In the genomic region with DNA sequence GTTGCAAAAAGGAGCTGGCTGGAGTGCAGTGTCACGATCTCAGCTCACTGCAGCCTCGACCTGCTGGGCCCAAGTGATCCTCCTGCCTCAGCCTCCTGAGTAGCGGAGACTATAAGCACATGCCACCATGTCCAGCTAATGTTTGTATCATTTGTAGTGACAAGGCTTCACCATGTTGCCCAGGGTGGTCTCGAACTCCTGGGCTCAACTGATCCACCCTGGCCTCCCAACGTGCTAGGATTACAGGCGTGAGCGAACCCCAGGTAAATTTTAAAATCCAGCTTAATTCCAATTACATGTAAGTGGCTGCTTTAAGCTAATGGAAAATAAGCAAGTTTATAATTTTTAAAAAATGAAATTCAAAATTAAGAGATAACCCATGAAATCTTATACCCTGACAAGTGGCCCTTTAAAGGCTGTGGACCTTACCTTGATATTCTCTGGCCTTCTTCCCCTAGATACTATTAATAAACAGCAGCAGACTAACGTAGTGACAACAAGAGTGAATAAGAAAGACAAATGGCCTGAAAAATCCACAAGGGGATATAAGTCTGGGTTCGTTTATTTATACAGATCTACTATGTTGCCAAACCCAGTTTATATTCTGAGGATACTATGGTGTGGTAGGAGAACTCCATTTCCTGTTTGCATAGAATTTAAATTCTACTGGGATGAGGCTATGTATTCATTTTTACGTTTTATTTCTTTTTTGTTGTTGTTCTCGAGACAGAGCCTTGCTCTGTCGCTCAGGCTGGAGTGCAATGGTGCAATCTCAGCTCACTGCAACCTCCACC, we compare ENCODE assay signal across 1 cellular context.
TF ChIP-seq lines count a peak whose summit lies in the region.

No MANE protein-coding gene starts in this region.

TF ChIP-seq in K562, 482 proteins besides CTCF, POLR2A, EP300 and RAD21 (continued from another document):
- no peak for TF ChIP-seq BRF2 (IDR thresholded peaks at IDR 0.05; ENCODE audit: borderline replicate concordance, insufficient read depth, insufficient read length)
- no peak for TF ChIP-seq PPARD (CRISPR knock-in tag; IDR thresholded peaks at IDR 0.05)
- no peak for TF ChIP-seq JUNB (CRISPR knock-in tag; conservative IDR thresholded peaks at IDR 0.05)
- no peak for TF ChIP-seq ZKSCAN8 (CRISPR knock-in tag; IDR thresholded peaks at IDR 0.05)
- TF ChIP-seq KAT2B (IDR thresholded peaks at IDR 0.05; ENCODE audit: low read depth, low read length) = no peak
- no peak for TF ChIP-seq ZNF146 (CRISPR knock-in tag; IDR thresholded peaks at IDR 0.05; ENCODE audit: unreplicated experiment)
- TF ChIP-seq SMARCA4 (IDR thresholded peaks at IDR 0.05) = no peak
- no peak for TF ChIP-seq BHLHE40 (IDR thresholded peaks at IDR 0.05; ENCODE audit: low read length)
- no peak for TF ChIP-seq CSDE1 (IDR thresholded peaks at IDR 0.05)
- no peak for TF ChIP-seq GATAD2A (IDR thresholded peaks at IDR 0.05)
- TF ChIP-seq MAZ (CRISPR knock-in tag; conservative IDR thresholded peaks at IDR 0.05 in 1 of 2, IDR thresholded peaks at IDR 0.05 in 1 of 2) = no peak
- TF ChIP-seq ASH1L (IDR thresholded peaks at IDR 0.05; ENCODE audit: borderline replicate concordance, low read depth, partially characterized antibody) = no peak
- TF ChIP-seq ELF2 (CRISPR knock-in tag; IDR thresholded peaks at IDR 0.05) = no peak
